ENCODE assay signal across 10 cellular contexts in genomic region chr20:2900845-2901592, GRCh38. TPM values are rescaled to one million over a fixed set of nuclear protein-coding genes. Genes with fewer than 3 reads are reported as not detected.
DNase-seq lines count a peak whose midpoint lies in the region; ATAC-seq and TF ChIP-seq lines count a peak whose summit lies in the region.
"Had no signal": no experiment of that assay in that cellular context is flagged by ENCODE, and none has a peak within 500 bp of the region (broad histone marks: within the 10 kb centered on the region; RNA-seq: fewer than 3 reads in every experiment).

No MANE protein-coding gene starts in this region.

- H3K9me3 Mint-ChIP-seq in natural killer cell (no peaks in the 10 kb centered on the region), chondrocyte (ENCODE audit: low read depth) (peaks cover 8% of the 10 kb centered on the region), endothelial cell (ENCODE audit: unreplicated experiment) (no peaks in the 10 kb centered on the region)
- H3K9me3 Mint-ChIP-seq in natural killer cell treated with Interleukin-12 subunit alpha and Interleukin-12 subunit beta and Interleukin-15 and Interleukin-18, amount 100 ng/mL, for 72 hours: no peaks in the 10 kb centered on the region

- ATAC-seq in natural killer cell (peak in 1 of 3 donors; percentile 35), upper lobe of left lung (ENCODE audit: low FRiP score in 2 of 2) (peak; percentile 61 to 71), HG02798 (IDR thresholded peaks at IDR 0.05; ENCODE audit: poor library complexity, unreplicated experiment) (no peak), HG02870 (IDR thresholded peaks at IDR 0.05; ENCODE audit: unreplicated experiment) (no peak)
- no peak for ATAC-seq in natural killer cell treated with Interleukin-12 subunit alpha and Interleukin-12 subunit beta and Interleukin-15 and Interleukin-18, amount 100 ng/mL, for 72 hours

- peaks cover 61 to 69% of the 10 kb centered on the region in 2 donors for H3K4me1 Mint-ChIP-seq in natural killer cell
- peaks cover 31 to 38% of the 10 kb centered on the region in 2 donors for H3K4me1 Mint-ChIP-seq in natural killer cell treated with Interleukin-12 subunit alpha and Interleukin-12 subunit beta and Interleukin-15 and Interleukin-18, amount 100 ng/mL, for 72 hours (ENCODE audit: low read depth in 2 of 2)
- peaks cover 13% of the 10 kb centered on the region for H3K4me1 Mint-ChIP-seq in chondrocyte (ENCODE audit: low read depth)
- H3K4me1 Mint-ChIP-seq in endothelial cell (ENCODE audit: unreplicated experiment): peaks cover 9% of the 10 kb centered on the region

- peaks cover 7 to 16% (median 11%) of the 10 kb centered on the region in 4 donors for H3K4me1 ChIP-seq in upper lobe of left lung

- TF ChIP-seq CTCF in natural killer cell (IDR thresholded peaks at IDR 0.05): no peak
- TF ChIP-seq CTCF in NB4 (IDR thresholded peaks at IDR 0.05; ENCODE audit: low read depth, low read length): no peak
- no peak for TF ChIP-seq CTCF in chondrocyte (IDR thresholded peaks at IDR 0.05)
- no peak for TF ChIP-seq CTCF in upper lobe of left lung (IDR thresholded peaks at IDR 0.05)
- no peak for TF ChIP-seq CTCF in endothelial cell (IDR thresholded peaks at IDR 0.05; ENCODE audit: unreplicated experiment)

- peak overlapping the region; percentile 9 for H3K4me3 Mint-ChIP-seq in natural killer cell
- no peak overlapping the region for H3K4me3 Mint-ChIP-seq in natural killer cell treated with Interleukin-12 subunit alpha and Interleukin-12 subunit beta and Interleukin-15 and Interleukin-18, amount 100 ng/mL, for 72 hours
- no peak overlapping the region for H3K4me3 Mint-ChIP-seq in chondrocyte (ENCODE audit: unreplicated experiment)
- H3K4me3 Mint-ChIP-seq in endothelial cell (ENCODE audit: unreplicated experiment): no peak overlapping the region

- H3K36me3 ChIP-seq in upper lobe of left lung: no peaks in the 10 kb centered on the region

- TF ChIP-seq POLR2A in NB4 (IDR thresholded peaks at IDR 0.05; ENCODE audit: extremely low read depth, insufficient read length) (no peak), upper lobe of left lung (IDR thresholded peaks at IDR 0.05) (no peak)

- WGBS in upper lobe of left lung, 2 donors: 77 to 84% methylated on average over 11 of the region's 11 CpGs

- H3K9me3 ChIP-seq in upper lobe of left lung: no peaks in the 10 kb centered on the region

- DNase-seq in natural killer cell (no peak), NB4 (ENCODE audit: low read depth) (peak; percentile 82), chondrocyte (ENCODE audit: low spot score) (no peak), upper lobe of left lung (no peak), endothelial cell (ENCODE audit: low spot score) (no peak)
- no peak for DNase-seq in natural killer cell treated with Interleukin-12 subunit alpha and Interleukin-12 subunit beta and Interleukin-15 and Interleukin-18, amount 100 ng/mL, for 72 hours (ENCODE audit: low spot score)
- DNase-seq: NCI-H1694 treated with DMSO at 0.1 percent for 48 hours had no signal

- H3K4me3 ChIP-seq in NB4 (ENCODE audit: low read depth, low read length) (no peak overlapping the region), upper lobe of left lung (no peak overlapping the region)

- H3K36me3 Mint-ChIP-seq in natural killer cell (no peaks in the 10 kb centered on the region), chondrocyte (ENCODE audit: low read depth) (peaks cover 1% of the 10 kb centered on the region), endothelial cell (ENCODE audit: low read depth, unreplicated experiment) (peaks cover 3% of the 10 kb centered on the region)
- H3K36me3 Mint-ChIP-seq in natural killer cell treated with Interleukin-12 subunit alpha and Interleukin-12 subunit beta and Interleukin-15 and Interleukin-18, amount 100 ng/mL, for 72 hours: no peaks in the 10 kb centered on the region

- H3K27ac ChIP-seq in upper lobe of left lung: no peak overlapping the region
- H3K27ac ChIP-seq: C4-2B had no signal

- H3K27ac Mint-ChIP-seq in natural killer cell (peak overlapping the region; percentile 58 to 80), chondrocyte (ENCODE audit: unreplicated experiment) (peak overlapping the region; percentile 36), endothelial cell (ENCODE audit: unreplicated experiment) (no peak overlapping the region)
- no peak overlapping the region for H3K27ac Mint-ChIP-seq in natural killer cell treated with Interleukin-12 subunit alpha and Interleukin-12 subunit beta and Interleukin-15 and Interleukin-18, amount 100 ng/mL, for 72 hours

- intact Hi-C loops in natural killer cell (cut with micrococcal nuclease): no loop called here

- no peak for TF ChIP-seq EP300 in upper lobe of left lung (IDR thresholded peaks at IDR 0.05)

- H3K27me3 Mint-ChIP-seq in natural killer cell (ENCODE audit: low read depth in 2 of 2) (no peaks in the 10 kb centered on the region), chondrocyte (ENCODE audit: low read depth) (no peaks in the 10 kb centered on the region), endothelial cell (ENCODE audit: unreplicated experiment) (no peaks in the 10 kb centered on the region)
- no peaks in the 10 kb centered on the region for H3K27me3 Mint-ChIP-seq in natural killer cell treated with Interleukin-12 subunit alpha and Interleukin-12 subunit beta and Interleukin-15 and Interleukin-18, amount 100 ng/mL, for 72 hours

- no peaks in the 10 kb centered on the region for H3K27me3 ChIP-seq in upper lobe of left lung

RNA-seq across cellular contexts. Expression of gene PTPRA, which starts 27.7 kb away (rescaled TPM):
- total RNA-seq in natural killer cell (100 to 1,000 TPM; 125 to 172 (median 141) TPM), chondrocyte (54.3 to 68.4 TPM (median 54.3 TPM) in 3 replicates), upper lobe of left lung (10 to 100 TPM; 22.0 to 60.3 (median 51.1) TPM), endothelial cell (ENCODE audit: unreplicated experiment) (59.9 TPM)
- total RNA-seq in natural killer cell treated with Interleukin-12 subunit alpha and Interleukin-12 subunit beta and Interleukin-15 and Interleukin-18, amount 100 ng/mL, for 72 hours: 10 to 100 TPM; 50.4 to 76.0 TPM

Comparison
In these comparisons a context has a peak if more than half of its experiments do, and no peak if none do; other contexts are left out.
1. H3K27ac Mint-ChIP-seq: peak in natural killer cell (2 of 2) and chondrocyte (single experiment); none in natural killer cell treated with Interleukin-12 subunit alpha and Interleukin-12 subunit beta and Interleukin-15 and Interleukin-18, amount 100 ng/mL, for 72 hours (0 of 2) and endothelial cell (single experiment).
2. ATAC-seq: peak in upper lobe of left lung (2 of 2); none in natural killer cell treated with Interleukin-12 subunit alpha and Interleukin-12 subunit beta and Interleukin-15 and Interleukin-18, amount 100 ng/mL, for 72 hours (0 of 2), HG02798 (single experiment) and HG02870 (single experiment).